In genomic region chr5:107487056-107487461, GRCh38 we compare ENCODE assay signal across 12 cellular contexts.
A peak's percentile ranks its signal among the peaks of the same experiment; 100 is the strongest.
DNase-seq lines count a peak whose midpoint lies in the region; ATAC-seq, FAIRE-seq and TF ChIP-seq lines count a peak whose summit lies in the region.
"Had no signal": no experiment of that assay in that cellular context is flagged by ENCODE, and none has a peak within 500 bp of the region (broad histone marks: within the 10 kb centered on the region; RNA-seq: fewer than 3 reads in every experiment).

No MANE protein-coding gene starts in this region.

- in situ Hi-C loops in mammary epithelial cell (cut with MboI; ENCODE audit: low sequenced_read_pairs in 2 of 2), result no loop called here

- WGBS in mammary epithelial cell (ENCODE audit: low coverage, missing lambda C conversion rate), result 36% methylated on average over 2 of the region's 2 CpGs
- WGBS in aorta, 2 donors, result 50 to 53% methylated on average over 2 of the region's 2 CpGs

- no peak overlapping the region for H3K4me2 ChIP-seq in mammary epithelial cell (ENCODE audit: insufficient read depth, low read depth, low read length)

- H2AFZ ChIP-seq in mammary epithelial cell (ENCODE audit: low read depth, low read length), result no peak overlapping the region

- H3K27me3 Mint-ChIP-seq in MCF 10A (ENCODE audit: insufficient read depth, unreplicated experiment) (no peaks in the 10 kb centered on the region), brain (no peaks in the 10 kb centered on the region)

- no peak overlapping the region for H3K27ac ChIP-seq in mammary epithelial cell (ENCODE audit: insufficient read depth, low read depth, low read length)
- no peak overlapping the region for H3K27ac ChIP-seq in iPS-20b (ENCODE audit: low read length)
- H3K27ac ChIP-seq in aorta (ENCODE audit: low read depth in 1 of 2, low read length in 2 of 2), result no peak overlapping the region
- H3K27ac ChIP-seq: 22Rv1 had no signal

- FAIRE-seq in urothelium cell line (lab: Jason Lieb, UNC), result no peak

- dilution Hi-C loops in mammary epithelial cell (cut with HindIII; ENCODE audit: low sequenced_read_pairs), result no loop called here

- peaks cover 12% of the 10 kb centered on the region for H3K79me2 ChIP-seq in mammary epithelial cell (ENCODE audit: insufficient read depth, low read length)

- H3K36me3 ChIP-seq in mammary epithelial cell (ENCODE audit: insufficient read depth, low read length) (no peaks in the 10 kb centered on the region), iPS-20b (ENCODE audit: insufficient read depth, low read depth, low read length) (no peaks in the 10 kb centered on the region), aorta (ENCODE audit: control insufficient read depth in 1 of 2, insufficient read depth in 2 of 2, low read length in 1 of 2) (no peaks in the 10 kb centered on the region)

- H3K4me3 Mint-ChIP-seq in MCF 10A (ENCODE audit: unreplicated experiment) (peak overlapping the region; percentile 10), brain (no peak overlapping the region)
- H3K4me3 Mint-ChIP-seq: activated B cell treated with CpG ODN at 0.5 μM for 24 hours; activated T-helper 17 cell treated with anti-CD3 and anti-CD28 coated beads, Interleukin-2, amount 50 U/mL, for 72 hours had no signal

- no peaks in the 10 kb centered on the region for H4K20me1 ChIP-seq in mammary epithelial cell (ENCODE audit: insufficient read depth, low read length)

- H3K27me3 ChIP-seq in mammary epithelial cell (ENCODE audit: insufficient read depth, low read length), result no peaks in the 10 kb centered on the region
- no peaks in the 10 kb centered on the region for H3K27me3 ChIP-seq in iPS-20b (ENCODE audit: insufficient read depth, low read length)
- no peaks in the 10 kb centered on the region for H3K27me3 ChIP-seq in aorta (ENCODE audit: control insufficient read depth in 1 of 2, insufficient read depth in 2 of 2, low read length in 1 of 2)

- peaks cover 40% of the 10 kb centered on the region for H3K4me1 Mint-ChIP-seq in MCF 10A (ENCODE audit: insufficient read depth, unreplicated experiment)
- H3K4me1 Mint-ChIP-seq in brain, result peaks cover 41% of the 10 kb centered on the region
- H3K4me1 Mint-ChIP-seq: activated B cell treated with CpG ODN at 0.5 μM for 24 hours had no signal

- H3K9me3 Mint-ChIP-seq in MCF 10A (ENCODE audit: unreplicated experiment), result no peaks in the 10 kb centered on the region
- no peaks in the 10 kb centered on the region for H3K9me3 Mint-ChIP-seq in brain
- H3K9me3 Mint-ChIP-seq: activated B cell treated with CpG ODN at 0.5 μM for 24 hours had no signal

- H3K9ac ChIP-seq in mammary epithelial cell (ENCODE audit: insufficient read depth, low read length), result no peak overlapping the region
- H3K9ac ChIP-seq in iPS-20b (ENCODE audit: low read depth, low read length), result 0 out of 2 replicates have a peak overlapping the region, but pooled peaks have one; percentile 24

- BruUV-seq in MCF 10A (replicated peaks; lab: Mats Ljungman, UMichigan), result no TSS peak
- no TSS peak for BruUV-seq in mammary epithelial cell (replicated peaks; lab: Mats Ljungman, UMichigan)

- H3K4me3 ChIP-seq in mammary epithelial cell (replicated peaks in 1 of 3; ENCODE audit: insufficient read depth in 1 of 3, low read depth in 2 of 3, low read length in 3 of 3) (no peak overlapping the region), iPS-20b (ENCODE audit: low read length) (peak overlapping the region; percentile 32; the same call in 1 of the 2 replicates), aorta (ENCODE audit: low read length in 2 of 2) (no peak overlapping the region)

- H3K36me3 Mint-ChIP-seq in MCF 10A (ENCODE audit: insufficient read depth, unreplicated experiment) (peaks cover 16% of the 10 kb centered on the region), brain (no peaks in the 10 kb centered on the region)

- peaks cover 8% of the 10 kb centered on the region for H3K9me3 ChIP-seq in mammary epithelial cell (replicated peaks; ENCODE audit: insufficient read depth, low read length)
- H3K9me3 ChIP-seq in iPS-20b (ENCODE audit: insufficient read depth, low read depth, low read length), result no peaks in the 10 kb centered on the region
- no peaks in the 10 kb centered on the region for H3K9me3 ChIP-seq in aorta (ENCODE audit: control insufficient read depth, low read length)

- ATAC-seq in aorta (ENCODE audit: low FRiP score) (peak; percentile 45), HG02970 (IDR thresholded peaks at IDR 0.05; ENCODE audit: low FRiP score, unreplicated experiment) (no peak)

- intact Hi-C loops in MCF 10A (cut with micrococcal nuclease), result loop anchor here (5.0 kb wide), 1 partner anchor 85 kb away; no protein-coding TSS in a partner anchor
- intact Hi-C loops in mammary epithelial cell (cut with micrococcal nuclease), result no loop called here
- intact Hi-C loops in aorta (cut with DNase I), result no loop called here

- CTCF ChIA-PET in MCF 10A (lab: Yijun Ruan, JAX) (interaction anchor here (0.6 to 1.8 kb wide), 5 partner anchors 9 to 180 kb away, joined by 3 to 4 read pairs (median 3); no protein-coding TSS in a partner anchor), mammary epithelial cell (lab: Charles Lee; ENCODE audit: low non-redundant PET) (no interaction called here)

- POLR2A ChIA-PET in MCF 10A (lab: Yijun Ruan, JAX), result interaction anchor here (0.7 to 4.2 kb wide), 10 partner anchors 11 to 105 kb away, joined by 3 to 24 read pairs (median 4); no protein-coding TSS in a partner anchor

- H3K27ac Mint-ChIP-seq in MCF 10A (ENCODE audit: low read depth, unreplicated experiment) (peak overlapping the region; percentile 72), brain (peak overlapping the region in 3 of 5 experiments; percentile 11 to 18 (median 11))
- H3K27ac Mint-ChIP-seq: activated B cell treated with CpG ODN at 0.5 μM for 24 hours; activated T-helper 17 cell treated with anti-CD3 and anti-CD28 coated beads, Interleukin-2, amount 50 U/mL, for 72 hours had no signal

- DNase-seq in MCF 10A (ENCODE audit: unreplicated experiment), result peak; percentile 89
- no peak for DNase-seq in mammary epithelial cell
- no peak for DNase-seq in aorta
- DNase-seq in urothelium cell line (ENCODE audit: low spot score), result no peak
- no peak for DNase-seq in dedifferentiated amniotic fluid mesenchymal stem cell (ENCODE audit: extremely low spot score)
- DNase-seq: activated B cell treated with CpG ODN at 0.5 μM for 24 hours, NCI-H187 treated with DMSO at 0.1 percent for 48 hours had no signal

- H3K4me1 ChIP-seq in mammary epithelial cell (ENCODE audit: insufficient read depth, low read length) (peaks cover 17% of the 10 kb centered on the region), iPS-20b (ENCODE audit: insufficient read depth, low read length) (peaks cover 17% of the 10 kb centered on the region; the same call in 1 of the 2 replicates), aorta (ENCODE audit: control insufficient read depth in 1 of 2, insufficient read depth in 2 of 2, low read length in 2 of 2) (peaks cover 0 to 5% of the 10 kb centered on the region in 2 donors)

- TF ChIP-seq CTCF in MCF 10A (IDR thresholded peaks at IDR 0.05; ENCODE audit: unreplicated experiment), result no peak
- TF ChIP-seq CTCF in mammary epithelial cell (conservative IDR thresholded peaks at IDR 0.05 in 1 of 2, IDR thresholded peaks at IDR 0.05 in 1 of 2; ENCODE audit: extremely low read depth in 1 of 2, insufficient read depth in 1 of 2, low read depth in 1 of 2, low read length in 2 of 2), result no peak
- no peak for TF ChIP-seq CTCF in brain (conservative IDR thresholded peaks at IDR 0.05)
